ENCODE assay signal across 26 cellular contexts in genomic region chr2:191970867-191971266, GRCh38.
"Had no signal": no experiment of that assay in that cellular context is flagged by ENCODE, and none has a peak within 500 bp of the region (broad histone marks: within the 10 kb centered on the region; RNA-seq: fewer than 3 reads in every experiment).

No MANE protein-coding gene starts in this region.

- DNase-seq: hypothalamus; immature natural killer cell; kidney; left colon; left ventricle myocardium inferior; mesendoderm; naive B cell; natural killer cell; nephron progenitor cell; occipital lobe; retina; right cardiac atrium; stimulated activated CD4-positive, alpha-beta T cell treated with anti-CD3 and anti-CD28 coated beads, Interleukin-12 subunit alpha, Interleukin-12 subunit beta, amount 100 ng/mL, for 4 hours; stimulated activated CD4-positive, alpha-beta T cell treated with anti-CD3 and anti-CD28 coated beads, Interleukin-15, amount 100 ng/mL, for 24 hours; stimulated activated CD4-positive, alpha-beta T cell treated with anti-CD3 and anti-CD28 coated beads, Interleukin-2, amount 100 ng/mL, for 24 hours; stimulated activated CD4-positive, alpha-beta T cell treated with anti-CD3 and anti-CD28 coated beads, Interleukin-4, amount 100 ng/mL, for 1 hour; stimulated activated naive B cell treated with anti-CD40 and anti-IgM and Interleukin-4, amounts not matched to agents 10 μg/mL and 1 μg/mL and 100 μg/mL, for 72 hours; stimulated activated naive CD8-positive, alpha-beta T cell treated with anti-CD3 and anti-CD28 coated beads, Interleukin-15, Interleukin-2, amounts not matched to agents 100 U/mL and 50 U/mL, for 24 hours; stomach; testis; thyroid gland; transverse colon; upper lobe of left lung had no signal

- H3K4me3 Mint-ChIP-seq: immature natural killer cell; mesothelial cell of epicardium; naive B cell; natural killer cell; nephron progenitor cell; neural progenitor cell; stimulated activated naive B cell treated with anti-CD40 and anti-IgM and Interleukin-4, amounts not matched to agents 10 μg/mL and 1 μg/mL and 100 μg/mL, for 72 hours had no signal

- H3K27ac Mint-ChIP-seq: immature natural killer cell; mesothelial cell of epicardium; naive B cell; natural killer cell; nephron progenitor cell; neural progenitor cell; stimulated activated naive B cell treated with anti-CD40 and anti-IgM and Interleukin-4, amounts not matched to agents 10 μg/mL and 1 μg/mL and 100 μg/mL, for 72 hours had no signal

- H3K27me3 Mint-ChIP-seq: naive B cell; stimulated activated naive B cell treated with anti-CD40 and anti-IgM and Interleukin-4, amounts not matched to agents 10 μg/mL and 1 μg/mL and 100 μg/mL, for 72 hours had no signal

- ATAC-seq: left colon; natural killer cell; right cardiac atrium; sciatic nerve; stimulated activated naive B cell treated with anti-CD40 and anti-IgM and Interleukin-4, amounts not matched to agents 10 μg/mL and 1 μg/mL and 100 μg/mL, for 72 hours; stimulated activated naive CD8-positive, alpha-beta T cell treated with anti-CD3 and anti-CD28 coated beads, Interleukin-15, Interleukin-2, amounts not matched to agents 100 U/mL and 50 U/mL, for 24 hours had no signal

- H3K9me3 Mint-ChIP-seq: naive B cell; natural killer cell; nephron progenitor cell; neural progenitor cell; stimulated activated naive B cell treated with anti-CD40 and anti-IgM and Interleukin-4, amounts not matched to agents 10 μg/mL and 1 μg/mL and 100 μg/mL, for 72 hours had no signal

- H3K36me3 Mint-ChIP-seq: natural killer cell; neural progenitor cell; stimulated activated naive B cell treated with anti-CD40 and anti-IgM and Interleukin-4, amounts not matched to agents 10 μg/mL and 1 μg/mL and 100 μg/mL, for 72 hours had no signal

- H3K4me1 Mint-ChIP-seq: immature natural killer cell; naive B cell; natural killer cell; nephron progenitor cell; neural progenitor cell; stimulated activated naive B cell treated with anti-CD40 and anti-IgM and Interleukin-4, amounts not matched to agents 10 μg/mL and 1 μg/mL and 100 μg/mL, for 72 hours had no signal
